1 cellular context compared by ENCODE assay signal in genomic region chr2:164711246-164712138, GRCh38.
TF ChIP-seq lines count a peak whose summit lies in the region.

No MANE protein-coding gene starts in this region.

TF ChIP-seq in HepG2, 621 proteins besides CTCF, POLR2A, EP300 and RAD21 (continued from another document and continues in another):
- TF ChIP-seq ZMYM3 (CRISPR knock-in tag; IDR thresholded peaks at IDR 0.05): no peak
- TF ChIP-seq ZNF446 (CRISPR knock-in tag; IDR thresholded peaks at IDR 0.05): no peak
- TF ChIP-seq ZNF569 (CRISPR knock-in tag; IDR thresholded peaks at IDR 0.05; ENCODE audit: borderline replicate concordance): no peak
- no peak for TF ChIP-seq MXD1 (CRISPR knock-in tag; IDR thresholded peaks at IDR 0.05)
- no peak for TF ChIP-seq ARNTL (CRISPR knock-in tag; IDR thresholded peaks at IDR 0.05)
- TF ChIP-seq KDM6A (CRISPR knock-in tag; IDR thresholded peaks at IDR 0.05; ENCODE audit: low read depth): peak; percentile 85
- no peak for TF ChIP-seq NFKBIZ (CRISPR knock-in tag; IDR thresholded peaks at IDR 0.05)
- TF ChIP-seq, protein P1, sequence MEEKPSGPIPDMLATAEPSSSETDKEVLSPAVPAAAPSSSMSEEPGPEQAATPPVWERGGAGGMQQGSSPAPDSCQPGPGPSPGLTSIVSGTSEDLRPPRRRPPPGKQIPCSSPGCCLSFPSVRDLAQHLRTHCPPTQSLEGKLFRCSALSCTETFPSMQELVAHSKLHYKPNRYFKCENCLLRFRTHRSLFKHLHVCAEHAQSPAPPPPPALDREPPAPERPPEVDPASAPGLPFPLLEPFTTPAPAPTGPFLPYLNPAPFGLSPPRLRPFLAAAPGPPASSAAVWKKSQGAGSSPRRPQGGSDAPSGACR (CRISPR knock-in tag; IDR thresholded peaks at IDR 0.05): no peak; the same call in 1 of the 2 replicates
- TF ChIP-seq ZNF432 (CRISPR knock-in tag; IDR thresholded peaks at IDR 0.05; ENCODE audit: borderline replicate concordance): no peak
- TF ChIP-seq ZFP41 (CRISPR knock-in tag; IDR thresholded peaks at IDR 0.05; ENCODE audit: borderline replicate concordance): no peak
- no peak for TF ChIP-seq GABPA (IDR thresholded peaks at IDR 0.05; ENCODE audit: low read depth, low read length)
- TF ChIP-seq GABPA (CRISPR knock-in tag; IDR thresholded peaks at IDR 0.05; ENCODE audit: low read depth): 0 out of 2 replicates have a peak, but pooled peaks have one; percentile 23
- no peak for TF ChIP-seq ZFP90 (CRISPR knock-in tag; IDR thresholded peaks at IDR 0.05; ENCODE audit: borderline replicate concordance)
- no peak for TF ChIP-seq ZNF549 (CRISPR knock-in tag; IDR thresholded peaks at IDR 0.05)
- TF ChIP-seq DRAP1 (CRISPR knock-in tag; IDR thresholded peaks at IDR 0.05): peak; percentile 87
- TF ChIP-seq SMYD3 (CRISPR knock-in tag; IDR thresholded peaks at IDR 0.05): no peak; the same call in 1 of the 2 replicates
- TF ChIP-seq ZNF251 (CRISPR knock-in tag; IDR thresholded peaks at IDR 0.05): no peak
- TF ChIP-seq ZNF256 (CRISPR knock-in tag; conservative IDR thresholded peaks at IDR 0.05): no peak
- no peak for TF ChIP-seq CREB3 (CRISPR knock-in tag; IDR thresholded peaks at IDR 0.05)
- TF ChIP-seq FOXK1 (CRISPR knock-in tag; IDR thresholded peaks at IDR 0.05; ENCODE audit: borderline replicate concordance, low read depth): no peak
- peak; percentile 54; the same call in 1 of the 2 replicates for TF ChIP-seq MIXL1 (CRISPR knock-in tag; IDR thresholded peaks at IDR 0.05)
- TF ChIP-seq NFRKB (IDR thresholded peaks at IDR 0.05): no peak
- TF ChIP-seq ZMYM2 (CRISPR knock-in tag; IDR thresholded peaks at IDR 0.05): no peak
- no peak for TF ChIP-seq TRAFD1 (CRISPR knock-in tag; IDR thresholded peaks at IDR 0.05; ENCODE audit: borderline replicate concordance)
- TF ChIP-seq CAMTA2 (CRISPR knock-in tag; IDR thresholded peaks at IDR 0.05; ENCODE audit: borderline replicate concordance): no peak
- no peak for TF ChIP-seq SMARCE1 (IDR thresholded peaks at IDR 0.05; ENCODE audit: borderline replicate concordance)
- no peak for TF ChIP-seq MEIS1 (CRISPR knock-in tag; IDR thresholded peaks at IDR 0.05; ENCODE audit: borderline replicate concordance)
- TF ChIP-seq MAX (IDR thresholded peaks at IDR 0.05): peak; percentile 10; the same call in 1 of the 2 replicates
- TF ChIP-seq ZNF326 (CRISPR knock-in tag; IDR thresholded peaks at IDR 0.05; ENCODE audit: borderline replicate concordance): no peak
- TF ChIP-seq U2AF1 (optimal IDR thresholded peaks at IDR 0.05; ENCODE audit: low read depth, low read length): no peak
- no peak for TF ChIP-seq PAX8 (CRISPR knock-in tag; IDR thresholded peaks at IDR 0.05; ENCODE audit: borderline replicate concordance)
- no peak for TF ChIP-seq SRSF1 (optimal IDR thresholded peaks at IDR 0.05; ENCODE audit: low read depth, low read length)
- peak; percentile 75 for TF ChIP-seq RBFOX2 (IDR thresholded peaks at IDR 0.05; ENCODE audit: low read depth, low read length)
- peak; percentile 16 for TF ChIP-seq GATAD2A (CRISPR knock-in tag; IDR thresholded peaks at IDR 0.05)
- TF ChIP-seq ZNF607 (CRISPR knock-in tag; IDR thresholded peaks at IDR 0.05; ENCODE audit: borderline replicate concordance): no peak
- TF ChIP-seq ZFY (CRISPR knock-in tag; IDR thresholded peaks at IDR 0.05): no peak
- TF ChIP-seq CBX1 (IDR thresholded peaks at IDR 0.05; ENCODE audit: low read depth): no peak
- TF ChIP-seq THYN1 (CRISPR knock-in tag; IDR thresholded peaks at IDR 0.05; ENCODE audit: borderline replicate concordance, low read depth): 0 out of 2 replicates have a peak, but pooled peaks have one; percentile 9
- TF ChIP-seq TAF15 (IDR thresholded peaks at IDR 0.05; ENCODE audit: low read depth, low read length, poor library complexity, severe bottlenecking): no peak
- TF ChIP-seq, protein P2, sequence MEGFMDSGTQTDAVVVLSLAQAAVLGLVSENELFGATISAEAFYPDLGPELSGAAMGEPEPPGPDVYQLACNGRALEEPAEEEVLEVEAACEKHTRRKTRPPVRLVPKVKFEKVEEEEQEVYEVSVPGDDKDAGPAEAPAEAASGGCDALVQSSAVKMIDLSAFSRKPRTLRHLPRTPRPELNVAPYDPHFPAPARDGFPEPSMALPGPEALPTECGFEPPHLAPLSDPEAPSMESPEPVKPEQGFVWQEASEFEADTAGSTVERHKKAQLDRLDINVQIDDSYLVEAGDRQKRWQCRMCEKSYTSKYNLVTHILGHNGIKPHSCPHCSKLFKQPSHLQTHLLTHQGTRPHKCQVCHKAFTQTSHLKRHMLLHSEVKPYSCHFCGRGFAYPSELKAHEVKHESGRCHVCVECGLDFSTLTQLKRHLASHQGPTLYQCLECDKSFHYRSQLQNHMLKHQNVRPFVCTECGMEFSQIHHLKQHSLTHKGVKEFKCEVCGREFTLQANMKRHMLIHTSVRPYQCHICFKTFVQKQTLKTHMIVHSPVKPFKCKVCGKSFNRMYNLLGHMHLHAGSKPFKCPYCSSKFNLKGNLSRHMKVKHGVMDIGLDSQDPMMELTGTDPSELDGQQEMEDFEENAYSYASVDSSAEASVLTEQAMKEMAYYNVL (CRISPR knock-in tag; IDR thresholded peaks at IDR 0.05; ENCODE audit: borderline replicate concordance): no peak; the same call in 1 of the 2 replicates
- no peak for TF ChIP-seq MTF2 (CRISPR knock-in tag; IDR thresholded peaks at IDR 0.05; ENCODE audit: borderline replicate concordance)
- TF ChIP-seq LCORL (IDR thresholded peaks at IDR 0.05): no peak
- TF ChIP-seq LCORL (CRISPR knock-in tag; IDR thresholded peaks at IDR 0.05): 0 out of 2 replicates have a peak, but pooled peaks have one; percentile 1
- TF ChIP-seq, protein P3, sequence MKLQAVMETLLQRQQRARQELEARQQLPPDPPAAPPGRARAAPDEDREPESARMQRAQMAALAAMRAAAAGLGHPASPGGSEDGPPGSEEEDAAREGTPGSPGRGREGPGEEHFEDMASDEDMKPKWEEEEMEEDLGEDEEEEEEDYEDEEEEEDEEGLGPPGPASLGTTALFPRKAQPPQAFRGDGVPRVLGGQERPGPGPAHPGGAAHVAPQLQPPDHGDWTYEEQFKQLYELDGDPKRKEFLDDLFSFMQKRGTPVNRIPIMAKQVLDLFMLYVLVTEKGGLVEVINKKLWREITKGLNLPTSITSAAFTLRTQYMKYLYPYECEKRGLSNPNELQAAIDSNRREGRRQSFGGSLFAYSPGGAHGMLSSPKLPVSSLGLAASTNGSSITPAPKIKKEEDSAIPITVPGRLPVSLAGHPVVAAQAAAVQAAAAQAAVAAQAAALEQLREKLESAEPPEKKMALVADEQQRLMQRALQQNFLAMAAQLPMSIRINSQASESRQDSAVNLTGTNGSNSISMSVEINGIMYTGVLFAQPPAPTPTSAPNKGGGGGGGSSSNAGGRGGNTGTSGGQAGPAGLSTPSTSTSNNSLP (IDR thresholded peaks at IDR 0.05; ENCODE audit: low read depth, low read length): peak; percentile 96
- TF ChIP-seq PHF5A (CRISPR knock-in tag; IDR thresholded peaks at IDR 0.05; ENCODE audit: low read depth, unreplicated experiment): no peak
- TF ChIP-seq TOPORS (CRISPR knock-in tag; IDR thresholded peaks at IDR 0.05): no peak
- no peak for TF ChIP-seq ARID2 (CRISPR knock-in tag; IDR thresholded peaks at IDR 0.05; ENCODE audit: borderline replicate concordance)
- no peak; the same call in 1 of the 2 replicates for TF ChIP-seq POGK (CRISPR knock-in tag; conservative IDR thresholded peaks at IDR 0.05)
- TF ChIP-seq, protein P4, sequence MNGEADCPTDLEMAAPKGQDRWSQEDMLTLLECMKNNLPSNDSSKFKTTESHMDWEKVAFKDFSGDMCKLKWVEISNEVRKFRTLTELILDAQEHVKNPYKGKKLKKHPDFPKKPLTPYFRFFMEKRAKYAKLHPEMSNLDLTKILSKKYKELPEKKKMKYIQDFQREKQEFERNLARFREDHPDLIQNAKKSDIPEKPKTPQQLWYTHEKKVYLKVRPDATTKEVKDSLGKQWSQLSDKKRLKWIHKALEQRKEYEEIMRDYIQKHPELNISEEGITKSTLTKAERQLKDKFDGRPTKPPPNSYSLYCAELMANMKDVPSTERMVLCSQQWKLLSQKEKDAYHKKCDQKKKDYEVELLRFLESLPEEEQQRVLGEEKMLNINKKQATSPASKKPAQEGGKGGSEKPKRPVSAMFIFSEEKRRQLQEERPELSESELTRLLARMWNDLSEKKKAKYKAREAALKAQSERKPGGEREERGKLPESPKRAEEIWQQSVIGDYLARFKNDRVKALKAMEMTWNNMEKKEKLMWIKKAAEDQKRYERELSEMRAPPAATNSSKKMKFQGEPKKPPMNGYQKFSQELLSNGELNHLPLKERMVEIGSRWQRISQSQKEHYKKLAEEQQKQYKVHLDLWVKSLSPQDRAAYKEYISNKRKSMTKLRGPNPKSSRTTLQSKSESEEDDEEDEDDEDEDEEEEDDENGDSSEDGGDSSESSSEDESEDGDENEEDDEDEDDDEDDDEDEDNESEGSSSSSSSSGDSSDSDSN (CRISPR knock-in tag; IDR thresholded peaks at IDR 0.05): no peak
- no peak for TF ChIP-seq ZNF484 (CRISPR knock-in tag; IDR thresholded peaks at IDR 0.05; ENCODE audit: borderline replicate concordance, low read depth)
- TF ChIP-seq ZNF24 (IDR thresholded peaks at IDR 0.05): 0 out of 2 replicates have a peak, but pooled peaks have one; percentile 21
- no peak for TF ChIP-seq ZNF335 (CRISPR knock-in tag; IDR thresholded peaks at IDR 0.05)
- TF ChIP-seq SYNCRIP (IDR thresholded peaks at IDR 0.05; ENCODE audit: insufficient read depth, low read depth, low read length): no peak
- no peak for TF ChIP-seq ZNF441 (CRISPR knock-in tag; IDR thresholded peaks at IDR 0.05; ENCODE audit: borderline replicate concordance)
